In the genomic region with DNA sequence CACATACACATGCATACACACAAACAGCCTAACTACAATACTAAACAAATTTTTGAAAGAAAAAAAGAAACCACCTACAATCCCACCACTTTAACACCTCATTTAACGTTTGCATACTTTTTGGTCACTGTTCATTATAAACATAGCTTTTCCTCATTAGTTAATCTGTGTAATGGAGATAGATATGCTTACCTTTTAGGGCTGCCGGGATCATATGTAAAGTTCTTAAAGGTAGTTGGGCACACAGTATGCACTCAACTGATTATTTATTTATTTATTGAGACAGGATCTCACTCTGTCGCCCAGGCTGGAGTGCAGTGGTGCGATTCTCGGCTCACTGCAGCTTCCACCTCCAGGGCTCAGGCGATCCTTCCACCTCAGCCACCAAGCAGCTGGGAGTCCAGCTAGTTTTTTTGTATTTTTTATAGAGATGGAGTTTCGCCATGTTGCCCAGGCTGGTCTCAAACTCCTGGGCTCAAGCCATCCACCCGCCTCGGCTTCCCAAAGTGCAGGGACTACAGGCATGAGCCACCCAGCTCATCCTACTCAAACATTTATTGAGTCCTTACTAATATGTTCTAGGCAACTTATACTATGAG, we compare ENCODE assay signal across 1 cellular context.
TF ChIP-seq lines count a peak whose summit lies in the region.

No MANE protein-coding gene starts in this region.

TF ChIP-seq in HCT116, 20 proteins besides CTCF, POLR2A, EP300 and RAD21 (continued from another document):
- TF ChIP-seq SRF (IDR thresholded peaks at IDR 0.05; ENCODE audit: low read depth) (no peak), MAX (IDR thresholded peaks at IDR 0.05) (no peak)
